Comparison of ENCODE assay signal across 28 cellular contexts in the genomic region with DNA sequence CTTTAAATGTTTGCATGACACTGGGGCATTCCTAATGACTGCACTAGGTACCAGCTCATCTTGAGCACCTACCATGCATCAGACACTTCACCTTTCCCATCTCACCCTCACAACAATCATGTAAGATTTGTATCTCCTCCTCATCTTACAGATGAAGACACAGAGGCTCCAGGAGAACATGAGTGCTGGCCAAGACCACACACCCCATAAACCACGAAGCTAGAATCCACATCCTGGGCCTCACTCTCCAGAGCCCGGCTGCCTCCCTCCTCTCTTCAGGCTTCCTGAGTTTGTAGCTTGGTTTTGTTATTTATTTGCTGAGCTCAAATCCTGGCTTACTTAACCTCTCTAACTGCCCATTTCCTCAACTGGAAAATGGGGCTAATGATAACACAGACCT. TPM values are rescaled to one million over a fixed set of nuclear protein-coding genes. Genes with fewer than 3 reads are reported as not detected.
A peak's percentile ranks its signal among the peaks of the same experiment; 100 is the strongest.
DNase-seq lines count a peak whose midpoint lies in the region; ATAC-seq and TF ChIP-seq lines count a peak whose summit lies in the region.
"Had no signal": no experiment of that assay in that cellular context is flagged by ENCODE, and none has a peak within 500 bp of the region (broad histone marks: within the 10 kb centered on the region; RNA-seq: fewer than 3 reads in every experiment).

No MANE protein-coding gene starts in this region.

- no peak for ATAC-seq in activated CD8-positive, alpha-beta memory T cell treated with anti-CD3 and anti-CD28 coated beads, Interleukin-2, amount 10 ng/mL, durations not matched to agents 7 days and 5 days
- peak; percentile 65 for ATAC-seq in stimulated activated naive CD8-positive, alpha-beta T cell treated with anti-CD3 and anti-CD28 coated beads, Interleukin-15, amount 100 ng/mL, for 72 hours
- ATAC-seq in heart right ventricle: no peak
- ATAC-seq: K562; naive thymus-derived CD4-positive, alpha-beta T cell had no signal

- no peak overlapping the region for H3K4me3 ChIP-seq in Jurkat, Clone E6-1 (ENCODE audit: low read length)
- H3K4me3 ChIP-seq in heart right ventricle: no peak overlapping the region
- H3K4me3 ChIP-seq: K562, SK-N-MC had no signal

- 64 to 71% methylated on average over 2 of the region's 2 CpGs for WGBS in heart right ventricle, 2 donors

- no peak overlapping the region for H3K27ac ChIP-seq in heart right ventricle
- H3K27ac ChIP-seq: foreskin keratinocyte, SK-N-MC, VCaP had no signal

- TF ChIP-seq CTCF in heart right ventricle (IDR thresholded peaks at IDR 0.05): no peak

- no peak overlapping the region for H3K27ac Mint-ChIP-seq in activated CD8-positive, alpha-beta memory T cell treated with anti-CD3 and anti-CD28 coated beads, Interleukin-2, amount 10 ng/mL, durations not matched to agents 7 days and 5 days
- no peak overlapping the region for H3K27ac Mint-ChIP-seq in stimulated activated naive CD8-positive, alpha-beta T cell treated with anti-CD3 and anti-CD28 coated beads, Interleukin-15, amount 100 ng/mL, for 72 hours
- H3K27ac Mint-ChIP-seq: activated T-cell treated with anti-CD3 and anti-CD28 coated beads, Interleukin-2, amount 50 U/mL, for 24 hours; HFFc6; naive thymus-derived CD4-positive, alpha-beta T cell had no signal

- H3K27me3 Mint-ChIP-seq in activated CD8-positive, alpha-beta memory T cell treated with anti-CD3 and anti-CD28 coated beads, Interleukin-2, amount 10 ng/mL, durations not matched to agents 7 days and 5 days: peaks cover 16% of the 10 kb centered on the region
- H3K27me3 Mint-ChIP-seq in stimulated activated naive CD8-positive, alpha-beta T cell treated with anti-CD3 and anti-CD28 coated beads, Interleukin-15, amount 100 ng/mL, for 72 hours: no peaks in the 10 kb centered on the region

- CTCF ChIA-PET in activated CD8-positive, alpha-beta memory T cell treated with anti-CD3 and anti-CD28 coated beads, Interleukin-2, amount 10 ng/mL, durations not matched to agents 7 days and 5 days (lab: Charles Lee): no interaction called here

- intact Hi-C loops in heart right ventricle (cut with DNase I): loop anchor here in 1 of 10 donors (10.0 kb wide), 1 partner anchor 122 kb away; no protein-coding TSS in a partner anchor

- H3K36me3 Mint-ChIP-seq in activated CD8-positive, alpha-beta memory T cell treated with anti-CD3 and anti-CD28 coated beads, Interleukin-2, amount 10 ng/mL, durations not matched to agents 7 days and 5 days: no peaks in the 10 kb centered on the region
- H3K36me3 Mint-ChIP-seq: naive thymus-derived CD4-positive, alpha-beta T cell had no signal

- peak; percentile 59 for DNase-seq in activated CD8-positive, alpha-beta memory T cell treated with anti-CD3 and anti-CD28 coated beads, Interleukin-2, amount 10 ng/mL, durations not matched to agents 7 days and 5 days
- no peak for DNase-seq in activated CD8-positive, alpha-beta memory T cell treated with anti-CD3 and anti-CD28 coated beads, Interleukin-2, amount 50 U/mL, for 48 hours
- DNase-seq in Jurkat, Clone E6-1 (ENCODE audit: low read depth, low spot score): peak; percentile 28
- peak; percentile 53 for DNase-seq in UCSD-AML1 (lab: John Stamatoyannopoulos, UW; ENCODE audit: unreplicated experiment)
- DNase-seq in stimulated activated naive CD8-positive, alpha-beta T cell treated with anti-CD3 and anti-CD28 coated beads, Interleukin-15, amount 100 ng/mL, for 72 hours: peak in 1 of 2 donors; percentile 14
- no peak for DNase-seq in NOMO-1 treated with dmso at 0.1 percent for 144 hours (lab: John Stamatoyannopoulos, UW; ENCODE audit: unreplicated experiment)
- no peak for DNase-seq in mucosa of gallbladder (ENCODE audit: low spot score)
- no peak for DNase-seq in heart right ventricle
- DNase-seq: activated CD4-positive, alpha-beta T cell treated with anti-CD3 and anti-CD28 coated beads, Interleukin-2, amount 50 U/mL, for 4 hours; activated T-cell treated with anti-CD3 and anti-CD28 coated beads, Interleukin-2, amount 50 U/mL, for 24 hours; C1 segment of cervical spinal cord; effector memory CD4-positive, alpha-beta T cell; naive thymus-derived CD4-positive, alpha-beta T cell; NCI-H510A treated with DMSO at 0.1 percent for 48 hours; retina; small intestine; stimulated activated CD4-positive, alpha-beta T cell treated with anti-CD3 and anti-CD28 coated beads, Interleukin-2, amount 100 ng/mL, for 24 hours had no signal

- H3K4me1 Mint-ChIP-seq in activated CD8-positive, alpha-beta memory T cell treated with anti-CD3 and anti-CD28 coated beads, Interleukin-2, amount 10 ng/mL, durations not matched to agents 7 days and 5 days: peaks cover 4% of the 10 kb centered on the region
- H3K4me1 Mint-ChIP-seq in stimulated activated naive CD8-positive, alpha-beta T cell treated with anti-CD3 and anti-CD28 coated beads, Interleukin-15, amount 100 ng/mL, for 72 hours: no peaks in the 10 kb centered on the region

- no peaks in the 10 kb centered on the region for H3K9me3 ChIP-seq in heart right ventricle

- no peaks in the 10 kb centered on the region for H3K9me3 Mint-ChIP-seq in activated CD8-positive, alpha-beta memory T cell treated with anti-CD3 and anti-CD28 coated beads, Interleukin-2, amount 10 ng/mL, durations not matched to agents 7 days and 5 days (ENCODE audit: low read depth)
- H3K9me3 Mint-ChIP-seq in stimulated activated naive CD8-positive, alpha-beta T cell treated with anti-CD3 and anti-CD28 coated beads, Interleukin-15, amount 100 ng/mL, for 72 hours: no peaks in the 10 kb centered on the region
- H3K9me3 Mint-ChIP-seq: activated T-cell treated with anti-CD3 and anti-CD28 coated beads, Interleukin-2, amount 50 U/mL, for 24 hours; HFFc6; naive thymus-derived CD4-positive, alpha-beta T cell had no signal

- no peak overlapping the region for H3K4me3 Mint-ChIP-seq in activated CD8-positive, alpha-beta memory T cell treated with anti-CD3 and anti-CD28 coated beads, Interleukin-2, amount 10 ng/mL, durations not matched to agents 7 days and 5 days
- H3K4me3 Mint-ChIP-seq in stimulated activated naive CD8-positive, alpha-beta T cell treated with anti-CD3 and anti-CD28 coated beads, Interleukin-15, amount 100 ng/mL, for 72 hours: no peak overlapping the region
- H3K4me3 Mint-ChIP-seq: activated T-cell treated with anti-CD3 and anti-CD28 coated beads, Interleukin-2, amount 50 U/mL, for 24 hours; HFFc6; naive thymus-derived CD4-positive, alpha-beta T cell had no signal

- no peaks in the 10 kb centered on the region for H3K27me3 ChIP-seq in heart right ventricle

- no peaks in the 10 kb centered on the region for H3K36me3 ChIP-seq in heart right ventricle

- peaks cover 0 to 5% (median 0%) of the 10 kb centered on the region in 9 donors for H3K4me1 ChIP-seq in heart right ventricle
- H3K4me1 ChIP-seq: foreskin keratinocyte had no signal

RNA-seq across cellular contexts. Expression of a gene that starts 25.9 kb away (rescaled TPM):
- not detected for total RNA-seq in activated CD8-positive, alpha-beta memory T cell treated with anti-CD3 and anti-CD28 coated beads, Interleukin-2, amount 10 ng/mL, durations not matched to agents 7 days and 5 days
- polyA plus RNA-seq in Jurkat, Clone E6-1 (2012; ENCODE audit: insufficient read depth, insufficient read length): not detected
- total RNA-seq in mucosa of gallbladder (not detected), heart right ventricle (1 to 10 TPM in 3 of 10 donors, under 1 TPM in 7; 0.14 to 4.0 (median 0.72) TPM)
- under 1 TPM; 0.12 to 0.15 TPM for polyA plus RNA-seq in heart right ventricle
- total RNA-seq: A673; foreskin keratinocyte; HFFc6; K562; mesenteric fat pad; naive thymus-derived CD4-positive, alpha-beta T cell; osteocyte; T-helper 2 cell treated with Interferon-gamma antibody and Interleukin-4, amounts not matched to agents 100 ng/mL and 5 ng/mL, for 36 hours; urinary bladder had no signal
- polyA plus RNA-seq: esophagus; foreskin keratinocyte; K562; naive thymus-derived CD4-positive, alpha-beta T cell; urinary bladder had no signal

Comparison
In these comparisons a context has a peak if more than half of its experiments do, and no peak if none do; other contexts are left out.
1. DNase-seq: peak in activated CD8-positive, alpha-beta memory T cell treated with anti-CD3 and anti-CD28 coated beads, Interleukin-2, amount 10 ng/mL, durations not matched to agents 7 days and 5 days (single experiment), Jurkat, Clone E6-1 (single experiment) and UCSD-AML1 (single experiment); none in activated CD8-positive, alpha-beta memory T cell treated with anti-CD3 and anti-CD28 coated beads, Interleukin-2, amount 50 U/mL, for 48 hours (single experiment), NOMO-1 treated with dmso at 0.1 percent for 144 hours (single experiment), mucosa of gallbladder (single experiment) and heart right ventricle (0 of 2).